In genomic region chr4:111854494-111855087, GRCh38 we compare ENCODE assay signal across 8 cellular contexts.
DNase-seq lines count a peak whose midpoint lies in the region; ATAC-seq, FAIRE-seq and TF ChIP-seq lines count a peak whose summit lies in the region.

No MANE protein-coding gene starts in this region.

- H3K27ac Mint-ChIP-seq in CD4-positive, alpha-beta memory T cell, result no peak overlapping the region
- no peak overlapping the region for H3K27ac Mint-ChIP-seq in T-helper 17 cell

- intact Hi-C loops in CD4-positive, alpha-beta memory T cell (cut with micrococcal nuclease), result no loop called here

- DNase-seq in HS-5 (ENCODE audit: low read depth) (peak; percentile 33), foreskin fibroblast (peak; percentile 30 to 67), small intestine (peak; percentile 27), T-helper 17 cell (no peak)
- no peak for DNase-seq in CD4-positive, alpha-beta memory T cell

- no peak overlapping the region for H3K4me3 Mint-ChIP-seq in CD4-positive, alpha-beta memory T cell
- H3K4me3 Mint-ChIP-seq in T-helper 17 cell, result no peak overlapping the region

- 0 to 2% (median 0%) methylated on average over 1 of the region's 1 CpG for WGBS in small intestine, 3 donors

- H3K27me3 Mint-ChIP-seq in CD4-positive, alpha-beta memory T cell, result no peaks in the 10 kb centered on the region
- H3K27me3 Mint-ChIP-seq in T-helper 17 cell, result no peaks in the 10 kb centered on the region

- no peaks in the 10 kb centered on the region for H3K9me3 ChIP-seq in DOHH2 (ENCODE audit: control insufficient read depth, insufficient read depth, low read length)
- H3K9me3 ChIP-seq in small intestine (ENCODE audit: control insufficient read depth, low read depth), result no peaks in the 10 kb centered on the region
- H3K9me3 ChIP-seq in CD4-positive, alpha-beta memory T cell (ENCODE audit: control insufficient read depth in 1 of 2, low read length in 2 of 2), result no peaks in the 10 kb centered on the region
- H3K9me3 ChIP-seq in T-helper 17 cell (ENCODE audit: control insufficient read depth, low read length, poor library complexity, severe bottlenecking), result no peaks in the 10 kb centered on the region

- CTCF ChIA-PET in CD4-positive, alpha-beta memory T cell (lab: Charles Lee; ENCODE audit: partially characterized antibody), result no interaction called here

- H3K27me3 ChIP-seq in DOHH2 (ENCODE audit: control insufficient read depth, low read length) (no peaks in the 10 kb centered on the region; the same call in 1 of the 2 replicates), small intestine (ENCODE audit: control insufficient read depth in 2 of 2, insufficient read depth in 2 of 2, low read length in 2 of 2) (no peaks in the 10 kb centered on the region)
- no peaks in the 10 kb centered on the region for H3K27me3 ChIP-seq in CD4-positive, alpha-beta memory T cell (ENCODE audit: insufficient read depth, low read length)

- H4K20me1 ChIP-seq in DOHH2 (ENCODE audit: control insufficient read depth, insufficient read depth, low read depth, low read length), result no peaks in the 10 kb centered on the region

- H3K4me1 ChIP-seq in DOHH2 (ENCODE audit: control insufficient read depth, low read length) (peaks cover 24% of the 10 kb centered on the region), small intestine (ENCODE audit: control insufficient read depth in 2 of 2, insufficient read depth in 1 of 2, low read depth in 1 of 2, low read length in 1 of 2) (no peaks in the 10 kb centered on the region)
- no peaks in the 10 kb centered on the region for H3K4me1 ChIP-seq in CD4-positive, alpha-beta memory T cell (ENCODE audit: insufficient read depth, low read length)

- H3K36me3 Mint-ChIP-seq in CD4-positive, alpha-beta memory T cell, result no peaks in the 10 kb centered on the region
- no peaks in the 10 kb centered on the region for H3K36me3 Mint-ChIP-seq in T-helper 17 cell (ENCODE audit: low read depth)

- H3F3A ChIP-seq in DOHH2 (ENCODE audit: control insufficient read depth, insufficient read depth), result no peaks in the 10 kb centered on the region

- H3K4me3 ChIP-seq in DOHH2 (ENCODE audit: low read length) (no peak overlapping the region), foreskin fibroblast (ENCODE audit: low read depth in 1 of 2, low read length in 2 of 2) (no peak overlapping the region), small intestine (ENCODE audit: low read depth in 1 of 2, low read length in 2 of 2) (no peak overlapping the region)
- H3K4me3 ChIP-seq in CD4-positive, alpha-beta memory T cell (ENCODE audit: low read length in 2 of 2), result no peak overlapping the region

- no peak overlapping the region for H3K27ac ChIP-seq in DOHH2 (ENCODE audit: low read depth, low read length)
- H3K27ac ChIP-seq in small intestine (ENCODE audit: low read depth in 1 of 2, low read length in 1 of 2), result no peak overlapping the region
- no peak overlapping the region for H3K27ac ChIP-seq in CD4-positive, alpha-beta memory T cell (ENCODE audit: low read depth, low read length)

- POLR2A ChIA-PET in CD4-positive, alpha-beta memory T cell (lab: Charles Lee; ENCODE audit: partially characterized antibody), result no interaction called here

- peak; percentile 73 for TF ChIP-seq CTCF in DOHH2 (IDR thresholded peaks at IDR 0.05; ENCODE audit: low read depth, low read length, poor library complexity, severe bottlenecking)
- TF ChIP-seq CTCF in foreskin fibroblast (IDR thresholded peaks at IDR 0.05; ENCODE audit: low read depth, low read length), result peak; percentile 58

- no peaks in the 10 kb centered on the region for H3K9me2 ChIP-seq in DOHH2 (replicated peaks; ENCODE audit: control insufficient read depth, low read length)

- no peaks in the 10 kb centered on the region for H3K4me1 Mint-ChIP-seq in CD4-positive, alpha-beta memory T cell
- H3K4me1 Mint-ChIP-seq in T-helper 17 cell, result no peaks in the 10 kb centered on the region

- H3K4me2 ChIP-seq in DOHH2 (ENCODE audit: low read length), result no peak overlapping the region

- H3K79me2 ChIP-seq in DOHH2 (ENCODE audit: control insufficient read depth, low read length), result no peaks in the 10 kb centered on the region

- ATAC-seq in GM19463 (IDR thresholded peaks at IDR 0.05; ENCODE audit: unreplicated experiment) (peak; percentile 75), SK-N-SH treated with all-trans-retinoic acid at 6 μM for 48 hours (peak; percentile 86), T-helper 17 cell (no peak)

- no peak for FAIRE-seq in small intestine (lab: Jason Lieb, UNC)

- H3K36me3 ChIP-seq in DOHH2 (ENCODE audit: control insufficient read depth, low read length) (no peaks in the 10 kb centered on the region), small intestine (ENCODE audit: control insufficient read depth in 2 of 2, insufficient read depth in 2 of 2, low read length in 2 of 2) (no peaks in the 10 kb centered on the region)
- H3K36me3 ChIP-seq in CD4-positive, alpha-beta memory T cell (ENCODE audit: insufficient read depth, low read length), result no peaks in the 10 kb centered on the region

- peaks cover 0 to 3% (median 0%) of the 10 kb centered on the region in 8 donors for H3K9me3 Mint-ChIP-seq in CD4-positive, alpha-beta memory T cell

TF ChIP-seq in SK-N-SH treated with all-trans-retinoic acid at 6 μM for 48 hours, 23 proteins besides CTCF, POLR2A, EP300 and RAD21 (continues in another document):
- TF ChIP-seq ZNF8 (CRISPR knock-in tag; IDR thresholded peaks at IDR 0.05) (no peak), ZFP30 (CRISPR knock-in tag; IDR thresholded peaks at IDR 0.05) (no peak), PATZ1 (CRISPR knock-in tag; IDR thresholded peaks at IDR 0.05; ENCODE audit: borderline replicate concordance) (no peak), CSDC2 (CRISPR knock-in tag; IDR thresholded peaks at IDR 0.05) (no peak), BACH2 (CRISPR knock-in tag; IDR thresholded peaks at IDR 0.05; ENCODE audit: borderline replicate concordance) (no peak), TSHZ2 (CRISPR knock-in tag; IDR thresholded peaks at IDR 0.05) (no peak), ZFP3 (CRISPR knock-in tag; IDR thresholded peaks at IDR 0.05) (no peak), ZNF565 (CRISPR knock-in tag; conservative IDR thresholded peaks at IDR 0.05; ENCODE audit: low read depth) (no peak), TCF4 (CRISPR knock-in tag; IDR thresholded peaks at IDR 0.05; ENCODE audit: borderline replicate concordance) (no peak), CSRNP3 (CRISPR knock-in tag; IDR thresholded peaks at IDR 0.05) (no peak), ZNF70 (CRISPR knock-in tag; IDR thresholded peaks at IDR 0.05) (no peak)

Comparison
In these comparisons a context has a peak if more than half of its experiments do, and no peak if none do; other contexts are left out.
1. DNase-seq: peak in HS-5 (single experiment), foreskin fibroblast (2 of 2) and small intestine (single experiment); none in CD4-positive, alpha-beta memory T cell (0 of 5) and T-helper 17 cell (0 of 3).